Comparison of ENCODE assay signal across 8 cellular contexts in genomic region chr2:191318729-191319078, GRCh38.
DNase-seq lines count a peak whose midpoint lies in the region; ATAC-seq and TF ChIP-seq lines count a peak whose summit lies in the region.

No MANE protein-coding gene starts in this region.

- no peak overlapping the region for H3K27ac ChIP-seq in right atrium auricular region

- H3K4me3 ChIP-seq in right atrium auricular region (no peak overlapping the region), astrocyte of the spinal cord (ENCODE audit: low read depth, low read length) (no peak overlapping the region)

- no peaks in the 10 kb centered on the region for H3K9me3 ChIP-seq in right atrium auricular region

- ATAC-seq in Right ventricle myocardium inferior (peak; percentile 33), HG03460 (IDR thresholded peaks at IDR 0.05; ENCODE audit: unreplicated experiment) (no peak), GM19351 (IDR thresholded peaks at IDR 0.05; ENCODE audit: unreplicated experiment) (no peak)

- H3K4me1 ChIP-seq in right atrium auricular region, result peaks cover 0 to 28% of the 10 kb centered on the region in 2 donors

- H3K36me3 ChIP-seq in right atrium auricular region, result no peaks in the 10 kb centered on the region

- no peaks in the 10 kb centered on the region for H3K27me3 ChIP-seq in right atrium auricular region

- intact Hi-C loops in Right ventricle myocardium inferior (cut with DNase I), result no loop called here

- in situ Hi-C loops in astrocyte of the spinal cord (cut with HindIII; ENCODE audit: low sequenced_read_pairs), result no loop called here

- TF ChIP-seq CTCF in right atrium auricular region (IDR thresholded peaks at IDR 0.05), result no peak
- TF ChIP-seq CTCF in astrocyte of the spinal cord (IDR thresholded peaks at IDR 0.05; ENCODE audit: low read depth, low read length), result no peak

- DNase-seq in Right ventricle myocardium inferior (ENCODE audit: missing footprints) (no peak), right atrium auricular region (ENCODE audit: low spot score) (no peak), astrocyte of the spinal cord (ENCODE audit: low read depth, low spot score) (peak; percentile 68), left kidney (ENCODE audit: low read depth, low spot score) (peak; percentile 82), T-helper 1 cell (no peak), NCI-H2029 (lab: John Stamatoyannopoulos, UW) (no peak)

Comparison
In these comparisons a context has a peak if more than half of its experiments do, and no peak if none do; other contexts are left out.
1. DNase-seq: peak in astrocyte of the spinal cord (single experiment) and left kidney (single experiment); none in Right ventricle myocardium inferior (single experiment), right atrium auricular region (single experiment), T-helper 1 cell (0 of 5) and NCI-H2029 (single experiment).